ENCODE assay signal across 10 cellular contexts in genomic region chr11:2825261-2825885, GRCh38.
A peak's percentile ranks its signal among the peaks of the same experiment; 100 is the strongest.
DNase-seq lines count a peak whose midpoint lies in the region; ATAC-seq and TF ChIP-seq lines count a peak whose summit lies in the region.
"Had no signal": no experiment of that assay in that cellular context is flagged by ENCODE, and none has a peak within 500 bp of the region (broad histone marks: within the 10 kb centered on the region; RNA-seq: fewer than 3 reads in every experiment).

No MANE protein-coding gene starts in this region.

- TF ChIP-seq EP300 in Ishikawa (IDR thresholded peaks at IDR 0.05; ENCODE audit: borderline replicate concordance) (no peak; the same call in 1 of the 2 replicates), tibial nerve (IDR thresholded peaks at IDR 0.05) (peak; percentile 61 to 70)

- no peak overlapping the region for H3K4me2 ChIP-seq in mesendoderm (ENCODE audit: low read length)

- no peak overlapping the region for H3K4me3 ChIP-seq in ectodermal cell (ENCODE audit: insufficient read depth, low read depth, low read length)
- H3K4me3 ChIP-seq in mesendoderm (ENCODE audit: low read length), result no peak overlapping the region
- H3K4me3 ChIP-seq in tibial nerve, result peak overlapping the region in 2 of 4 donors; percentile 3 to 31

- DNase-seq in mesendoderm (no peak), tibial nerve (ENCODE audit: low spot score in 2 of 2) (peak; percentile 75 to 77), iPS-NIHi7 (ENCODE audit: extremely low spot score) (no peak), cerebellar cortex (ENCODE audit: low spot score) (no peak)
- DNase-seq: activated T-cell treated with anti-CD3 and anti-CD28 coated beads, Interleukin-2, amount 50 U/mL, for 4 hours; OCI-M1 had no signal

- no peak overlapping the region for H2BK120ac ChIP-seq in mesendoderm (ENCODE audit: low read depth, low read length)

- H3K18ac ChIP-seq in mesendoderm (ENCODE audit: low read length), result no peak overlapping the region

- no peak for TF ChIP-seq RAD21 in Ishikawa (IDR thresholded peaks at IDR 0.05; ENCODE audit: low read depth)

- H4K5ac ChIP-seq in mesendoderm (ENCODE audit: low read length), result no peak overlapping the region

- no peak overlapping the region for H3K4ac ChIP-seq in mesendoderm (ENCODE audit: low read depth, low read length)

- 90 to 93% methylated on average over 18 to 22 of the region's 22 CpGs for WGBS in ectodermal cell, 2 experiments
- no CpG with 5 or more reads among the region's 22 CpGs for whole genome bisulfite sequencing in mesendoderm (ENCODE audit: extremely low coverage, insufficient coverage, low lambda C conversion rate)
- WGBS in tibial nerve, 2 donors, result 28 to 35% methylated on average over 17 to 20 of the region's 22 CpGs

- no peak overlapping the region for H2BK15ac ChIP-seq in mesendoderm (replicated peaks; ENCODE audit: low read depth)

- H3K36me3 ChIP-seq in ectodermal cell (ENCODE audit: control insufficient read depth, insufficient read depth, low read length) (no peaks in the 10 kb centered on the region), mesendoderm (ENCODE audit: control insufficient read depth, insufficient read depth, low read length) (no peaks in the 10 kb centered on the region), tibial nerve (no peaks in the 10 kb centered on the region)

- H4K8ac ChIP-seq in mesendoderm (ENCODE audit: low read depth, low read length), result no peak overlapping the region

- peaks cover 5% of the 10 kb centered on the region for H3K9me3 ChIP-seq in ectodermal cell (ENCODE audit: control insufficient read depth, low read length)
- H3K9me3 ChIP-seq in tibial nerve, result peaks cover 0 to 38% (median 4%) of the 10 kb centered on the region in 4 donors

- H3K27ac ChIP-seq in ectodermal cell (ENCODE audit: insufficient read depth, low read depth, low read length, poor library complexity, severe bottlenecking) (peak overlapping the region; percentile 3), mesendoderm (ENCODE audit: low read depth, low read length) (no peak overlapping the region), tibial nerve (peak overlapping the region; percentile 80 to 91 (median 82))

- H3K79me2 ChIP-seq in mesendoderm (ENCODE audit: control insufficient read depth, insufficient read depth, low read length), result no peaks in the 10 kb centered on the region

- no peak overlapping the region for H3K23ac ChIP-seq in mesendoderm (ENCODE audit: low read length)

- peak in 2 of 5 experiments; percentile 28 for TF ChIP-seq CTCF in tibial nerve (IDR thresholded peaks at IDR 0.05)

- no peak overlapping the region for H2AK5ac ChIP-seq in mesendoderm (ENCODE audit: low read length)

- H3K79me1 ChIP-seq in mesendoderm (ENCODE audit: low read length), result no peaks in the 10 kb centered on the region

- H2BK5ac ChIP-seq in mesendoderm (ENCODE audit: low read length), result no peak overlapping the region

- no peak for ATAC-seq in HG03457 (IDR thresholded peaks at IDR 0.05; ENCODE audit: unreplicated experiment)
- ATAC-seq in HG02610 (IDR thresholded peaks at IDR 0.05; ENCODE audit: unreplicated experiment), result no peak
- ATAC-seq: activated T-cell treated with anti-CD3 and anti-CD28 coated beads, Interleukin-2, amount 50 U/mL, for 4 hours had no signal

- H3K56ac ChIP-seq in mesendoderm (ENCODE audit: low read length), result peak overlapping the region; percentile 6

- no peak for TF ChIP-seq POLR2A in tibial nerve (IDR thresholded peaks at IDR 0.05)

- H3K4me1 ChIP-seq in ectodermal cell (ENCODE audit: control insufficient read depth, insufficient read depth, low read length) (peaks cover 18% of the 10 kb centered on the region), mesendoderm (ENCODE audit: control insufficient read depth, low read depth, low read length) (no peaks in the 10 kb centered on the region), tibial nerve (peaks cover 0 to 31% (median 19%) of the 10 kb centered on the region in 4 donors)

- H3K27me3 ChIP-seq in ectodermal cell (ENCODE audit: control insufficient read depth, insufficient read depth, low read length, poor library complexity, severe bottlenecking) (peaks cover 4% of the 10 kb centered on the region), mesendoderm (ENCODE audit: insufficient read depth, low read length, poor library complexity) (no peaks in the 10 kb centered on the region), tibial nerve (no peaks in the 10 kb centered on the region)

- H3K9ac ChIP-seq in mesendoderm (ENCODE audit: low read length), result no peak overlapping the region

TF ChIP-seq in Ishikawa, 13 proteins besides CTCF, POLR2A, EP300 and RAD21:
- TF ChIP-seq TEAD4 (IDR thresholded peaks at IDR 0.05) (peak; percentile 56), ZBTB7A (IDR thresholded peaks at IDR 0.05; ENCODE audit: low read depth) (0 out of 2 replicates have a peak, but pooled peaks have one; percentile 30), USF1 (IDR thresholded peaks at IDR 0.05) (no peak), FOXM1 (IDR thresholded peaks at IDR 0.05; ENCODE audit: borderline replicate concordance, low read depth) (0 out of 2 replicates have a peak, but pooled peaks have one; percentile 19), NFIC (IDR thresholded peaks at IDR 0.05) (peak; percentile 51), EGR1 (IDR thresholded peaks at IDR 0.05) (peak; percentile 13; the same call in 1 of the 2 replicates), CEBPB (IDR thresholded peaks at IDR 0.05) (no peak), TCF12 (IDR thresholded peaks at IDR 0.05; ENCODE audit: low read depth) (peak; percentile 44)

Comparison
In these comparisons a context has a peak if more than half of its experiments do, and no peak if none do; other contexts are left out.
1. DNase-seq: peak in tibial nerve (2 of 2); none in mesendoderm (single experiment), iPS-NIHi7 (single experiment) and cerebellar cortex (single experiment).